In the genomic region with DNA sequence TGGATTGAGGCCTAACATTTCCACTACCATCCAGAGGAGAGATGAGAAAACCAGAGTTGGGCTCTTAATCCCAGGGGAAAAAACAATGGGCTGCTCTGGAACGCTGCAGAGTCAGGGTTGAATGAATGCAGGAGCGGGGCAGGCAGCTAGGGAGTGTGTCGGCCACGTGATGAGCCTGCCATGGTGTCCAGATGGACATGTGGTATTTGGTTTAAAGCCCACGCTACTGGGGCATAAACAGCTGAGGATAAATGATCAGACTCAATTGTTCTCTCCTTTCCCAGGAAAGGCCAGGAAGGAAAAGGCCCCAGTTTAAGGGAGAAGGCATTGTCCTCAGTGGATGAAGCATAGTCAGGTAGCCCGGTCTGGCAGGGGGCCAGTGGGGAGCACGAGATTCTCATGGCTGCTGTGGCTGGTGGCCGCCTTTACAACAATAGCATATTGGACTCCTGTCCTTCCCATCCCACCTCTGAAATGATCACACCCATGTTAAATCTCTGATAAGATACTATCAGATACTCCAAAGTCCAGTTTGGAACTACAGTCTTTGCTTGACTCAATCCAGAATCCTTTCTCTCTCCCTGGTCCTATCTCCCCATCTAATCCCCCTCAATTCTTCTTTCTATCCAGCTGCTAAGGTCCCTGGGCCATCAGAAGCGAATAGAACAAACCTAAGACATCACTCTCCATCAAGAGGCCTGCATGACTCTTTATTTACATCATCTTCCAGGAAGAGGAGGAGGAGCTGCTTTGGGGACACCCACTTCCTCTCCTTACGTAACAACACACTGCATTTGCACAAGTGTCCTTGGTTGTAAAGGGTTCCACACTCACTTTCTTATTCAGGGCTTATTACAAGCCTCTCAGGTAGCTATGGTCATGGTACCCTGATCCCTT, we compare ENCODE assay signal across 8 cellular contexts. TPM values are rescaled to one million over a fixed set of nuclear protein-coding genes. Genes with fewer than 3 reads are reported as not detected.
A peak's percentile ranks its signal among the peaks of the same experiment; 100 is the strongest.
DNase-seq lines count a peak whose midpoint lies in the region; ATAC-seq, FAIRE-seq and TF ChIP-seq lines count a peak whose summit lies in the region.

No MANE protein-coding gene starts in this region.

- H3K27me3 ChIP-seq in WERI-Rb-1 (ENCODE audit: insufficient read depth, low read depth, severe bottlenecking), result no peaks in the 10 kb centered on the region
- no peaks in the 10 kb centered on the region for H3K27me3 ChIP-seq in upper lobe of right lung

- TF ChIP-seq CTCF in WERI-Rb-1 (IDR thresholded peaks at IDR 0.05; ENCODE audit: low read depth, low read length) (no peak), upper lobe of right lung (IDR thresholded peaks at IDR 0.05) (no peak)

- peak; percentile 73 for ATAC-seq in upper lobe of right lung
- no peak for ATAC-seq in HG03135 (IDR thresholded peaks at IDR 0.05; ENCODE audit: unreplicated experiment)

- no peaks in the 10 kb centered on the region for H3K36me3 Mint-ChIP-seq in activated naive CD4-positive, alpha-beta T cell treated with anti-CD3 and anti-CD28 coated beads, Interleukin-2, amount 50 U/mL, for 24 hours
- peaks cover 0 to 4% (median 0%) of the 10 kb centered on the region in 3 donors for H3K36me3 Mint-ChIP-seq in immature natural killer cell

- peaks cover 32% of the 10 kb centered on the region for H3K4me1 Mint-ChIP-seq in activated naive CD4-positive, alpha-beta T cell treated with anti-CD3 and anti-CD28 coated beads, Interleukin-2, amount 50 U/mL, for 24 hours
- H3K4me1 Mint-ChIP-seq in immature natural killer cell, result peaks cover 10% of the 10 kb centered on the region in 2 donors

- H3K4me3 ChIP-seq in WERI-Rb-1 (ENCODE audit: low read depth, low read length) (no peak overlapping the region), upper lobe of right lung (no peak overlapping the region)

- H3K27ac Mint-ChIP-seq in activated naive CD4-positive, alpha-beta T cell treated with anti-CD3 and anti-CD28 coated beads, Interleukin-2, amount 50 U/mL, for 24 hours, result peak overlapping the region; percentile 92
- H3K27ac Mint-ChIP-seq in immature natural killer cell, result peak overlapping the region in 4 of 6 donors; percentile 12 to 51 (median 31)

- no peak for FAIRE-seq in GM12892 (lab: Jason Lieb, UNC)

- H3K27me3 Mint-ChIP-seq in activated naive CD4-positive, alpha-beta T cell treated with anti-CD3 and anti-CD28 coated beads, Interleukin-2, amount 50 U/mL, for 24 hours, result peaks cover 2% of the 10 kb centered on the region
- peaks cover 0 to 4% (median 2%) of the 10 kb centered on the region in 3 donors for H3K27me3 Mint-ChIP-seq in immature natural killer cell (ENCODE audit: low read depth in 3 of 3)

- peaks cover 33% of the 10 kb centered on the region for H3K4me1 ChIP-seq in upper lobe of right lung

- H3K36me3 ChIP-seq in WERI-Rb-1 (no peaks in the 10 kb centered on the region), upper lobe of right lung (no peaks in the 10 kb centered on the region)

- TF ChIP-seq POLR2A in GM12892 (IDR thresholded peaks at IDR 0.05; ENCODE audit: low read depth, low read length), result no peak

- no peak overlapping the region; the same call in 1 of the 2 replicates for H3K27ac ChIP-seq in WERI-Rb-1
- peak overlapping the region; percentile 12 for H3K27ac ChIP-seq in upper lobe of right lung

- no peak for DNase-seq in activated naive CD4-positive, alpha-beta T cell treated with Interleukin-2 at 50 U/mL for 16 hours
- DNase-seq in WERI-Rb-1 (peak; percentile 68), immature natural killer cell (no peak), upper lobe of right lung (no peak), GM12892 (ENCODE audit: insufficient read length) (no peak)
- DNase-seq in stimulated activated CD4-positive, alpha-beta T cell treated with anti-CD3 and anti-CD28 coated beads, Interleukin-2, amount 100 ng/mL, for 24 hours, result no peak

- H3K9me3 ChIP-seq in WERI-Rb-1 (ENCODE audit: severe bottlenecking) (no peaks in the 10 kb centered on the region), upper lobe of right lung (no peaks in the 10 kb centered on the region)

- peak overlapping the region; percentile 35 for H3K4me3 Mint-ChIP-seq in activated naive CD4-positive, alpha-beta T cell treated with anti-CD3 and anti-CD28 coated beads, Interleukin-2, amount 50 U/mL, for 24 hours
- H3K4me3 Mint-ChIP-seq in immature natural killer cell, result no peak overlapping the region

- H3K9me3 Mint-ChIP-seq in activated naive CD4-positive, alpha-beta T cell treated with anti-CD3 and anti-CD28 coated beads, Interleukin-2, amount 50 U/mL, for 24 hours, result no peaks in the 10 kb centered on the region
- H3K9me3 Mint-ChIP-seq in immature natural killer cell, result no peaks in the 10 kb centered on the region

- intact Hi-C loops in upper lobe of right lung (cut with DNase I), result no loop called here

RNA-seq across cellular contexts. Expression of a gene that starts 20.4 kb away (rescaled TPM):
- not detected for polyA plus RNA-seq in immature natural killer cell
- total RNA-seq in upper lobe of right lung, result 73.1 TPM
- not detected for polyA plus RNA-seq in GM12892 (2012; ENCODE audit: missing spikeins)
